Comparison of ENCODE assay signal across 16 cellular contexts in genomic region chr4:100569196-100569595, GRCh38. TPM values are rescaled to one million over a fixed set of nuclear protein-coding genes. Genes with fewer than 3 reads are reported as not detected.
DNase-seq lines count a peak whose midpoint lies in the region; ATAC-seq lines count a peak whose summit lies in the region.
"Had no signal": no experiment of that assay in that cellular context is flagged by ENCODE, and none has a peak within 500 bp of the region (broad histone marks: within the 10 kb centered on the region; RNA-seq: fewer than 3 reads in every experiment).

No MANE protein-coding gene starts in this region.

- no peaks in the 10 kb centered on the region for H3K9me3 Mint-ChIP-seq in activated naive CD4-positive, alpha-beta T cell treated with anti-CD3 and anti-CD28 coated beads, Interleukin-2, amount 50 U/mL, for 72 hours

- ATAC-seq in activated CD4-positive, CD25-positive, alpha-beta regulatory T cell treated with anti-CD3 and anti-CD28 coated beads, Interleukin-2, amount 50 U/mL, for 24 hours, result peak; percentile 48 to 60
- ATAC-seq in GM18907 (IDR thresholded peaks at IDR 0.05; ENCODE audit: unreplicated experiment) (peak; percentile 49), HG03108 (IDR thresholded peaks at IDR 0.05; ENCODE audit: unreplicated experiment) (peak; percentile 46), HG02870 (IDR thresholded peaks at IDR 0.05; ENCODE audit: unreplicated experiment) (no peak), GM21737 (IDR thresholded peaks at IDR 0.05; ENCODE audit: unreplicated experiment) (no peak)
- peak; percentile 67 to 93 for ATAC-seq in activated naive CD4-positive, alpha-beta T cell treated with anti-CD3 and anti-CD28 coated beads, Interleukin-2, amount 50 U/mL, for 72 hours

- H3K27ac Mint-ChIP-seq in activated naive CD4-positive, alpha-beta T cell treated with anti-CD3 and anti-CD28 coated beads, Interleukin-2, amount 50 U/mL, for 72 hours, result peak overlapping the region in 1 of 2 donors; percentile 69
- H3K27ac Mint-ChIP-seq: activated naive CD8-positive, alpha-beta T cell had no signal

- no peak for DNase-seq in activated CD4-positive, CD25-positive, alpha-beta regulatory T cell (lab: John Stamatoyannopoulos, UW)
- DNase-seq in activated naive CD4-positive, alpha-beta T cell treated with anti-CD3 and anti-CD28 coated beads, Interleukin-2, amount 50 U/mL, for 72 hours (ENCODE audit: low spot score in 2 of 2), result no peak
- DNase-seq in SK-N-DZ (ENCODE audit: low spot score), result no peak
- DNase-seq: activated CD4-positive, CD25-positive, alpha-beta regulatory T cell treated with anti-CD3 and anti-CD28 coated beads, Interleukin-2, amount 50 U/mL, for 72 hours; COR-L47; MV-4-11; posterior cingulate gyrus; spleen; testis had no signal

- no peaks in the 10 kb centered on the region for H3K36me3 Mint-ChIP-seq in activated naive CD4-positive, alpha-beta T cell treated with anti-CD3 and anti-CD28 coated beads, Interleukin-2, amount 50 U/mL, for 72 hours
- H3K36me3 Mint-ChIP-seq: activated naive CD8-positive, alpha-beta T cell had no signal

RNA-seq across cellular contexts. Expression of gene EMCN, which starts 51.4 kb away (rescaled TPM):
- not detected for total RNA-seq in activated naive CD4-positive, alpha-beta T cell treated with anti-CD3 and anti-CD28 coated beads, Interleukin-2, amount 50 U/mL, for 72 hours
- not detected in 2 replicates for polyA plus RNA-seq in SK-N-DZ (2014; cell fraction: cytosol; rRNA removed)
- polyA plus RNA-seq in SK-N-DZ (2014; cell fraction: nucleus; rRNA removed), result not detected in 2 replicates
- total RNA-seq: HT1080 had no signal

Comparison
In these comparisons a context has a peak if more than half of its experiments do, and no peak if none do; other contexts are left out.
1. ATAC-seq: peak in activated CD4-positive, CD25-positive, alpha-beta regulatory T cell treated with anti-CD3 and anti-CD28 coated beads, Interleukin-2, amount 50 U/mL, for 24 hours (2 of 2), GM18907 (single experiment), HG03108 (single experiment) and activated naive CD4-positive, alpha-beta T cell treated with anti-CD3 and anti-CD28 coated beads, Interleukin-2, amount 50 U/mL, for 72 hours (2 of 2); none in HG02870 (single experiment) and GM21737 (single experiment).